In the genomic region with DNA sequence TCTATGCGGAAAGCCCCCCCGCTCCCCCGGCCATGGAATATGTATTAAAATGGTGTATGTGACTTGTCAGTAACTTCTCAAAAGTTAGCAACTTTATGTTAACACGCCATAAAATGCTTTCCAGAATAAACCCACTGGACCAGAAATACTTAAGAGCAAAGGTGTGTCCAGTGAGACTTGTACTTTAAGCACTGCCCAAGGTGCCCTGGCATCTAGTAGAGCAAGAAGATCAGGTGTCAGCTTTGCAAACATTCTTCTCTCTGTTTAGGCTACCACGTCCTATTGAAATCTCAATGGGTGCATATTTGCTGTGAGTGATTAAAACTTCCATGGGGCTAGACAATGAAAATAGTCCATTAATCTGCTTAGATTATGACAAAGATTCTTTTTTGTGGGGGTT, we compare ENCODE assay signal across 24 cellular contexts.
DNase-seq lines count a peak whose midpoint lies in the region; ATAC-seq and TF ChIP-seq lines count a peak whose summit lies in the region.
"Had no signal": no experiment of that assay in that cellular context is flagged by ENCODE, and none has a peak within 500 bp of the region (broad histone marks: within the 10 kb centered on the region; RNA-seq: fewer than 3 reads in every experiment).

No MANE protein-coding gene starts in this region.

- H3K27ac Mint-ChIP-seq in stimulated activated effector memory CD8-positive, alpha-beta T cell treated with anti-CD3 and anti-CD28 coated beads, Interleukin-12 subunit alpha, Interleukin-12 subunit beta, amount 100 ng/mL, for 72 hours, result peak overlapping the region; percentile 26
- H3K27ac Mint-ChIP-seq: activated B cell treated with CpG ODN at 0.5 μM for 24 hours; CD4-positive, alpha-beta T cell; neural progenitor cell; stimulated activated memory B cell treated with anti-CD40 and anti-IgM and Interleukin-4, amounts not matched to agents 10 μg/mL and 1 μg/mL and 100 μg/mL, for 72 hours; T-helper 2 cell treated with Interferon-gamma antibody and Interleukin-4, amounts not matched to agents 5 μg/mL and 100 μg/mL, for 36 hours had no signal

- H3K36me3 Mint-ChIP-seq in stimulated activated effector memory CD8-positive, alpha-beta T cell treated with anti-CD3 and anti-CD28 coated beads, Interleukin-12 subunit alpha, Interleukin-12 subunit beta, amount 100 ng/mL, for 72 hours, result peaks cover 70% of the 10 kb centered on the region

- H3K4me3 Mint-ChIP-seq in stimulated activated effector memory CD8-positive, alpha-beta T cell treated with anti-CD3 and anti-CD28 coated beads, Interleukin-12 subunit alpha, Interleukin-12 subunit beta, amount 100 ng/mL, for 72 hours, result no peak overlapping the region
- H3K4me3 Mint-ChIP-seq: activated B cell treated with CpG ODN at 0.5 μM for 24 hours; CD4-positive, alpha-beta T cell; neural progenitor cell; stimulated activated memory B cell treated with anti-CD40 and anti-IgM and Interleukin-4, amounts not matched to agents 10 μg/mL and 1 μg/mL and 100 μg/mL, for 72 hours; T-helper 2 cell treated with Interferon-gamma antibody and Interleukin-4, amounts not matched to agents 5 μg/mL and 100 μg/mL, for 36 hours had no signal

- peak; percentile 22; the same call in 1 of the 2 replicates for TF ChIP-seq RAD21 in Ishikawa (IDR thresholded peaks at IDR 0.05; ENCODE audit: low read depth)

- no peaks in the 10 kb centered on the region for H3K9me3 Mint-ChIP-seq in stimulated activated effector memory CD8-positive, alpha-beta T cell treated with anti-CD3 and anti-CD28 coated beads, Interleukin-12 subunit alpha, Interleukin-12 subunit beta, amount 100 ng/mL, for 72 hours
- H3K9me3 Mint-ChIP-seq: activated B cell treated with CpG ODN at 0.5 μM for 24 hours; CD4-positive, alpha-beta T cell; neural progenitor cell; stimulated activated memory B cell treated with anti-CD40 and anti-IgM and Interleukin-4, amounts not matched to agents 10 μg/mL and 1 μg/mL and 100 μg/mL, for 72 hours; T-helper 2 cell treated with Interferon-gamma antibody and Interleukin-4, amounts not matched to agents 5 μg/mL and 100 μg/mL, for 36 hours had no signal

- H3K4me1 Mint-ChIP-seq in stimulated activated effector memory CD8-positive, alpha-beta T cell treated with anti-CD3 and anti-CD28 coated beads, Interleukin-12 subunit alpha, Interleukin-12 subunit beta, amount 100 ng/mL, for 72 hours, result no peaks in the 10 kb centered on the region
- H3K4me1 Mint-ChIP-seq: activated B cell treated with CpG ODN at 0.5 μM for 24 hours; stimulated activated memory B cell treated with anti-CD40 and anti-IgM and Interleukin-4, amounts not matched to agents 10 μg/mL and 1 μg/mL and 100 μg/mL, for 72 hours had no signal

- peak; percentile 75 for TF ChIP-seq EP300 in Ishikawa (IDR thresholded peaks at IDR 0.05; ENCODE audit: borderline replicate concordance)

- ATAC-seq in stimulated activated effector memory CD8-positive, alpha-beta T cell treated with anti-CD3 and anti-CD28 coated beads, Interleukin-12 subunit alpha, Interleukin-12 subunit beta, amount 100 ng/mL, for 72 hours, result no peak
- no peak for ATAC-seq in GM18502 (IDR thresholded peaks at IDR 0.05; ENCODE audit: poor library complexity, unreplicated experiment)
- ATAC-seq: left lobe of liver; psoas muscle; SK-N-SH treated with all-trans-retinoic acid at 6 μM for 48 hours; stimulated activated memory B cell treated with anti-CD40 and anti-IgM and Interleukin-4, amounts not matched to agents 10 μg/mL and 1 μg/mL and 100 μg/mL, for 72 hours had no signal

- DNase-seq in NCI-H510A treated with DMSO at 0.1 percent for 48 hours (lab: John Stamatoyannopoulos, UW) (peak; percentile 66), iPS-NIHi11 (ENCODE audit: low spot score) (peak; percentile 34), midbrain (lab: John Stamatoyannopoulos, UW) (no peak), mesenteric fat pad (ENCODE audit: low spot score) (no peak)
- no peak for DNase-seq in stimulated activated effector memory CD8-positive, alpha-beta T cell treated with anti-CD3 and anti-CD28 coated beads, Interleukin-12 subunit alpha, Interleukin-12 subunit beta, amount 100 ng/mL, for 72 hours (ENCODE audit: low spot score in 2 of 2)
- DNase-seq: activated B cell treated with CpG ODN at 0.5 μM for 24 hours; activated CD4-positive, alpha-beta T cell treated with anti-CD3 and anti-CD28 coated beads, Interleukin-2, amount 50 U/mL, for 4 hours; activated CD8-positive, alpha-beta memory T cell treated with anti-CD3 and anti-CD28 coated beads, Interleukin-2, amount 50 U/mL, for 48 hours; activated effector memory CD4-positive, alpha-beta T cell treated with Interleukin-2 at 50 U/mL for 16 hours; brain microvascular endothelial cell; CD4-positive, alpha-beta T cell; DMS153; KBM-7; MV-4-11; NCI-H187 treated with DMSO at 0.1 percent for 48 hours; psoas muscle; stimulated activated CD4-positive, alpha-beta T cell treated with anti-CD3 and anti-CD28 coated beads, Interleukin-2, amount 100 ng/mL, for 24 hours had no signal

TF ChIP-seq in Ishikawa, 13 proteins besides CTCF, POLR2A, EP300 and RAD21:
- peak; percentile 42; the same call in 1 of the 2 replicates for TF ChIP-seq NFIC (IDR thresholded peaks at IDR 0.05)
- peak; percentile 72 for TF ChIP-seq TCF12 (IDR thresholded peaks at IDR 0.05; ENCODE audit: low read depth)
- TF ChIP-seq TAF1 (IDR thresholded peaks at IDR 0.05; ENCODE audit: low read depth), result no peak
- TF ChIP-seq ZBTB7A (IDR thresholded peaks at IDR 0.05; ENCODE audit: low read depth), result no peak
- peak; percentile 92 for TF ChIP-seq TEAD4 (IDR thresholded peaks at IDR 0.05)
- TF ChIP-seq YY1 (IDR thresholded peaks at IDR 0.05; ENCODE audit: low read depth), result no peak
- TF ChIP-seq CREB1 (IDR thresholded peaks at IDR 0.05; ENCODE audit: low read depth), result no peak
- TF ChIP-seq EGR1 (IDR thresholded peaks at IDR 0.05), result no peak
- TF ChIP-seq, protein P1, sequence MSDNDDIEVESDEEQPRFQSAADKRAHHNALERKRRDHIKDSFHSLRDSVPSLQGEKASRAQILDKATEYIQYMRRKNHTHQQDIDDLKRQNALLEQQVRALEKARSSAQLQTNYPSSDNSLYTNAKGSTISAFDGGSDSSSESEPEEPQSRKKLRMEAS (IDR thresholded peaks at IDR 0.05), result peak; percentile 26; the same call in 1 of the 2 replicates
- TF ChIP-seq, protein P2, sequence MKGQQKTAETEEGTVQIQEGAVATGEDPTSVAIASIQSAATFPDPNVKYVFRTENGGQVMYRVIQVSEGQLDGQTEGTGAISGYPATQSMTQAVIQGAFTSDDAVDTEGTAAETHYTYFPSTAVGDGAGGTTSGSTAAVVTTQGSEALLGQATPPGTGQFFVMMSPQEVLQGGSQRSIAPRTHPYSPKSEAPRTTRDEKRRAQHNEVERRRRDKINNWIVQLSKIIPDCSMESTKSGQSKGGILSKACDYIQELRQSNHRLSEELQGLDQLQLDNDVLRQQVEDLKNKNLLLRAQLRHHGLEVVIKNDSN (IDR thresholded peaks at IDR 0.05), result no peak
- TF ChIP-seq FOXM1 (IDR thresholded peaks at IDR 0.05; ENCODE audit: borderline replicate concordance, low read depth), result peak; percentile 51; the same call in 1 of the 2 replicates
- TF ChIP-seq CEBPB (IDR thresholded peaks at IDR 0.05), result no peak
- TF ChIP-seq, protein P3, sequence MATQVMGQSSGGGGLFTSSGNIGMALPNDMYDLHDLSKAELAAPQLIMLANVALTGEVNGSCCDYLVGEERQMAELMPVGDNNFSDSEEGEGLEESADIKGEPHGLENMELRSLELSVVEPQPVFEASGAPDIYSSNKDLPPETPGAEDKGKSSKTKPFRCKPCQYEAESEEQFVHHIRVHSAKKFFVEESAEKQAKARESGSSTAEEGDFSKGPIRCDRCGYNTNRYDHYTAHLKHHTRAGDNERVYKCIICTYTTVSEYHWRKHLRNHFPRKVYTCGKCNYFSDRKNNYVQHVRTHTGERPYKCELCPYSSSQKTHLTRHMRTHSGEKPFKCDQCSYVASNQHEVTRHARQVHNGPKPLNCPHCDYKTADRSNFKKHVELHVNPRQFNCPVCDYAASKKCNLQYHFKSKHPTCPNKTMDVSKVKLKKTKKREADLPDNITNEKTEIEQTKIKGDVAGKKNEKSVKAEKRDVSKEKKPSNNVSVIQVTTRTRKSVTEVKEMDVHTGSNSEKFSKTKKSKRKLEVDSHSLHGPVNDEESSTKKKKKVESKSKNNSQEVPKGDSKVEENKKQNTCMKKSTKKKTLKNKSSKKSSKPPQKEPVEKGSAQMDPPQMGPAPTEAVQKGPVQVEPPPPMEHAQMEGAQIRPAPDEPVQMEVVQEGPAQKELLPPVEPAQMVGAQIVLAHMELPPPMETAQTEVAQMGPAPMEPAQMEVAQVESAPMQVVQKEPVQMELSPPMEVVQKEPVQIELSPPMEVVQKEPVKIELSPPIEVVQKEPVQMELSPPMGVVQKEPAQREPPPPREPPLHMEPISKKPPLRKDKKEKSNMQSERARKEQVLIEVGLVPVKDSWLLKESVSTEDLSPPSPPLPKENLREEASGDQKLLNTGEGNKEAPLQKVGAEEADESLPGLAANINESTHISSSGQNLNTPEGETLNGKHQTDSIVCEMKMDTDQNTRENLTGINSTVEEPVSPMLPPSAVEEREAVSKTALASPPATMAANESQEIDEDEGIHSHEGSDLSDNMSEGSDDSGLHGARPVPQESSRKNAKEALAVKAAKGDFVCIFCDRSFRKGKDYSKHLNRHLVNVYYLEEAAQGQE (IDR thresholded peaks at IDR 0.05; ENCODE audit: low read depth), result no peak

Comparison
In these comparisons a context has a peak if more than half of its experiments do, and no peak if none do; other contexts are left out.
1. DNase-seq: peak in NCI-H510A treated with DMSO at 0.1 percent for 48 hours (single experiment) and iPS-NIHi11 (single experiment); none in stimulated activated effector memory CD8-positive, alpha-beta T cell treated with anti-CD3 and anti-CD28 coated beads, Interleukin-12 subunit alpha, Interleukin-12 subunit beta, amount 100 ng/mL, for 72 hours (0 of 2), midbrain (single experiment) and mesenteric fat pad (single experiment).